ENCODE assay signal across 16 cellular contexts in genomic region chr3:127911421-127911931, GRCh38. TPM values are rescaled to one million over a fixed set of nuclear protein-coding genes. Genes with fewer than 3 reads are reported as not detected.
DNase-seq lines count a peak whose midpoint lies in the region; ATAC-seq, FAIRE-seq and TF ChIP-seq lines count a peak whose summit lies in the region.
"Had no signal": no experiment of that assay in that cellular context is flagged by ENCODE, and none has a peak within 500 bp of the region (broad histone marks: within the 10 kb centered on the region; RNA-seq: fewer than 3 reads in every experiment).

No MANE protein-coding gene starts in this region.

- peak overlapping the region; percentile 2 to 50 (median 22) for H3K27ac ChIP-seq in gastrocnemius medialis
- H3K27ac ChIP-seq: BLaER1, foreskin keratinocyte had no signal

- no peak for TF ChIP-seq POLR2A in gastrocnemius medialis (IDR thresholded peaks at IDR 0.05)

- H3K27me3 Mint-ChIP-seq in brain = peaks cover 6% of the 10 kb centered on the region

- H3K9me3 Mint-ChIP-seq in brain = peaks cover 0 to 16% (median 6%) of the 10 kb centered on the region in 5 experiments
- H3K9me3 Mint-ChIP-seq: T-helper 1 cell treated with Interleukin-12 subunit alpha and Interleukin-12 subunit beta and Interleukin-4 antibody, amounts not matched to agents 30 μg/mL and 1 μg/mL, for 36 hours had no signal

- no peaks in the 10 kb centered on the region for H3K9me3 ChIP-seq in gastrocnemius medialis

- H3K4me1 Mint-ChIP-seq in brain = peaks cover 32% of the 10 kb centered on the region

- peaks cover 26 to 27% of the 10 kb centered on the region in 2 donors for H3K4me1 ChIP-seq in gastrocnemius medialis
- H3K4me1 ChIP-seq: BLaER1 had no signal

- peak overlapping the region in 4 of 5 experiments; percentile 12 to 89 (median 72) for H3K27ac Mint-ChIP-seq in brain
- H3K27ac Mint-ChIP-seq: activated CD4-positive, alpha-beta memory T cell treated with anti-CD3 and anti-CD28 coated beads, Interleukin-2, amount 10 ng/mL, durations not matched to agents 7 days and 5 days; T-helper 1 cell treated with Interleukin-12 subunit alpha and Interleukin-12 subunit beta and Interleukin-4 antibody, amounts not matched to agents 30 μg/mL and 1 μg/mL, for 36 hours had no signal

- no peak for FAIRE-seq in HTR-8/SVneo (lab: Jason Lieb, UNC)
- FAIRE-seq: urothelium cell line had no signal

- no peaks in the 10 kb centered on the region for H3K36me3 ChIP-seq in gastrocnemius medialis
- H3K36me3 ChIP-seq: BLaER1 had no signal

- TF ChIP-seq CTCF in brain (conservative IDR thresholded peaks at IDR 0.05) = no peak
- TF ChIP-seq CTCF in gastrocnemius medialis (IDR thresholded peaks at IDR 0.05 in 4 of 5, conservative IDR thresholded peaks at IDR 0.05 in 1 of 5) = no peak

- intact Hi-C loops in gastrocnemius medialis (cut with DNase I; ENCODE audit: low total_unique reads) = no loop called here

- in situ Hi-C loops in gastrocnemius medialis (cut with MboI; ENCODE audit: low sequenced_read_pairs in 4 of 4) = no loop called here

- no peak overlapping the region for H3K4me3 ChIP-seq in gastrocnemius medialis
- H3K4me3 ChIP-seq: BLaER1 had no signal

- no peaks in the 10 kb centered on the region for H3K36me3 Mint-ChIP-seq in brain

- ATAC-seq in gastrocnemius medialis = no peak
- ATAC-seq: foreskin keratinocyte had no signal

- DNase-seq in EL (peak; percentile 31), islet precursor cell (peak; percentile 82), gastrocnemius medialis (no peak), HTR-8/SVneo (ENCODE audit: insufficient read length, low spot score) (no peak), NCI-H1417 (lab: John Stamatoyannopoulos, UW) (no peak), DMS79 (lab: John Stamatoyannopoulos, UW) (no peak)
- no peak for DNase-seq in activated CD4-positive, alpha-beta T cell treated with anti-CD3 and anti-CD28 coated beads for 48 hours
- DNase-seq: activated CD4-positive, alpha-beta memory T cell treated with anti-CD3 and anti-CD28 coated beads, Interleukin-2, amount 10 ng/mL, durations not matched to agents 7 days and 5 days; GF-D8; retina had no signal

- H3K27me3 ChIP-seq in gastrocnemius medialis = no peaks in the 10 kb centered on the region
- H3K27me3 ChIP-seq: BLaER1 had no signal

- H3K4me3 Mint-ChIP-seq in brain = peak overlapping the region in 3 of 5 experiments; percentile 16 to 64 (median 42)
- H3K4me3 Mint-ChIP-seq: activated CD4-positive, alpha-beta memory T cell treated with anti-CD3 and anti-CD28 coated beads, Interleukin-2, amount 10 ng/mL, durations not matched to agents 7 days and 5 days; T-helper 1 cell treated with Interleukin-12 subunit alpha and Interleukin-12 subunit beta and Interleukin-4 antibody, amounts not matched to agents 30 μg/mL and 1 μg/mL, for 36 hours had no signal

RNA-seq across cellular contexts. Expression of gene KBTBD12, which starts 3.6 kb away (rescaled TPM):
- polyA plus RNA-seq in brain (ENCODE audit: insufficient read depth, low read depth, low replicate concordance) = 3.0 TPM
- total RNA-seq in gastrocnemius medialis = 10 to 100 TPM; 16.0 to 28.7 (median 22.1) TPM
- total RNA-seq: activated CD4-positive, alpha-beta memory T cell treated with anti-CD3 and anti-CD28 coated beads, Interleukin-2, amount 10 ng/mL, durations not matched to agents 7 days and 5 days; foreskin keratinocyte; lung microvascular endothelial cell had no signal
- polyA plus RNA-seq: foreskin keratinocyte had no signal

Comparison
In these comparisons a context has a peak if more than half of its experiments do, and no peak if none do; other contexts are left out.
1. DNase-seq: peak in EL (single experiment) and islet precursor cell (single experiment); none in gastrocnemius medialis (0 of 2), HTR-8/SVneo (single experiment), activated CD4-positive, alpha-beta T cell treated with anti-CD3 and anti-CD28 coated beads for 48 hours (single experiment), NCI-H1417 (0 of 3) and DMS79 (single experiment).